8 cellular contexts compared by ENCODE assay signal in genomic region chr14:97248973-97249372, GRCh38.
"Had no signal": no experiment of that assay in that cellular context is flagged by ENCODE, and none has a peak within 500 bp of the region (broad histone marks: within the 10 kb centered on the region; RNA-seq: fewer than 3 reads in every experiment).

No MANE protein-coding gene starts in this region.

- DNase-seq: GDM1, GF-D8 had no signal

- ATAC-seq: GM12878 had no signal

- FAIRE-seq: G401.6, GM12878, GM12891, GM12892, GM18507, GM19239 had no signal

- H3K4me3 ChIP-seq: GM12878 had no signal
